24 cellular contexts compared by ENCODE assay signal in genomic region chr5:52531105-52531504, GRCh38.
"Had no signal": no experiment of that assay in that cellular context is flagged by ENCODE, and none has a peak within 500 bp of the region (broad histone marks: within the 10 kb centered on the region; RNA-seq: fewer than 3 reads in every experiment).

No MANE protein-coding gene starts in this region.

- H3K9ac ChIP-seq: neural progenitor cell, parathyroid adenoma had no signal

- H3K4me2 ChIP-seq: neural progenitor cell had no signal

- ATAC-seq: foreskin keratinocyte; gastroesophageal sphincter; heart right ventricle; left cardiac atrium; left lung; naive thymus-derived CD4-positive, alpha-beta T cell; right lobe of liver; stimulated activated naive B cell treated with anti-CD40 and anti-IgM and Interleukin-4, amounts not matched to agents 10 μg/mL and 1 μg/mL and 100 μg/mL, for 72 hours; upper lobe of right lung had no signal

- H3K9me3 ChIP-seq: right lobe of liver, thoracic aorta, transverse colon, upper lobe of right lung, uterus had no signal

- FAIRE-seq: endothelial cell of umbilical vein, islet of Langerhans, small intestine had no signal

- H2AFZ ChIP-seq: neural progenitor cell, parathyroid adenoma had no signal

- H3K4me3 ChIP-seq: esophagus muscularis mucosa, gastroesophageal sphincter, heart right ventricle, left lung, neural progenitor cell, right lobe of liver, thoracic aorta, transverse colon, upper lobe of right lung, uterus had no signal

- H3K27me3 ChIP-seq: esophagus muscularis mucosa, foreskin keratinocyte, gastroesophageal sphincter, heart right ventricle, left lung, neural progenitor cell, right lobe of liver, transverse colon, upper lobe of right lung, uterus had no signal

- H3K79me2 ChIP-seq: parathyroid adenoma had no signal

- H3K36me3 ChIP-seq: esophagus muscularis mucosa, gastroesophageal sphincter, heart right ventricle, left lung, neural progenitor cell, right lobe of liver, thoracic aorta, transverse colon, upper lobe of right lung, uterus had no signal

- H3K27ac ChIP-seq: esophagus muscularis mucosa, foreskin keratinocyte, gastroesophageal sphincter, heart right ventricle, left lung, neural progenitor cell, parathyroid adenoma, right lobe of liver, thoracic aorta, transverse colon, upper lobe of right lung, uterus had no signal

- DNase-seq: effector CD8-positive, alpha-beta T cell; foreskin keratinocyte; heart right ventricle; hippocampal formation; left cardiac atrium; left lung; mesenchymal stem cell; midbrain; naive thymus-derived CD4-positive, alpha-beta T cell; right lobe of liver; small intestine; stimulated activated CD4-positive, alpha-beta T cell treated with anti-CD3 and anti-CD28 coated beads, Interleukin-15, amount 100 ng/mL, for 24 hours; stimulated activated CD4-positive, alpha-beta T cell treated with anti-CD3 and anti-CD28 coated beads, Interleukin-2, amount 100 ng/mL, for 48 hours; stimulated activated naive B cell treated with anti-CD40 and anti-IgM and Interleukin-4, amounts not matched to agents 10 μg/mL and 1 μg/mL and 100 μg/mL, for 72 hours; transverse colon; upper lobe of right lung; uterus had no signal

- H3K4me1 ChIP-seq: esophagus muscularis mucosa, foreskin keratinocyte, gastroesophageal sphincter, heart right ventricle, left lung, neural progenitor cell, parathyroid adenoma, right lobe of liver, transverse colon, upper lobe of right lung, uterus had no signal
